ENCODE assay signal across 11 cellular contexts in the genomic region with DNA sequence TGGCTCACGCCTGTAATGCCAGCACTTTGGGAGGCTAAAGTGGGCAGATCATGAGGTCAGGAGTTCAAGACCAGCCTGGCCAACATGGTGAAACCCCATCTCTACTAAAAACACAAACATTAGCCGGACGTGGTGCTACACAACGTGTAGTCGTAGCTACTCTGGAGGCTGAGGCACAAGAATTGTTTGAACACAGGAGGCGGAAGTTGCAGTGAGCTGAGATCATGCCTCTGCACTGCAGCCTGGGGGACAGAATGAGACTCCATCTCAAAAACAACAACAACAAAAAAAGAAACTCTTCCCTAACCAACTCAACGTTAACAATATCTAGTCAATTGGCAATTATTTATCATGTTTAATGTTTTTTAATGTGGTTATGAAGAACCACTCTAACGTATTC.
DNase-seq lines count a peak whose midpoint lies in the region; ATAC-seq and TF ChIP-seq lines count a peak whose summit lies in the region.
"Had no signal": no experiment of that assay in that cellular context is flagged by ENCODE, and none has a peak within 500 bp of the region (broad histone marks: within the 10 kb centered on the region; RNA-seq: fewer than 3 reads in every experiment).

No MANE protein-coding gene starts in this region.

- intact Hi-C loops in heart left ventricle (cut with DNase I) (loop anchor here in 2 of 10 donors (1.0 to 5.0 kb wide), 2 partner anchors 67 to 89 kb away; partner anchors contain the start of gene EPS8 (in 1 of the 2)), left ventricle myocardium superior (cut with micrococcal nuclease) (no loop called here), left lung (cut with DNase I) (no loop called here), transverse colon (cut with DNase I; ENCODE audit: low total_unique reads) (no loop called here)
- intact Hi-C loops in naive thymus-derived CD4-positive, alpha-beta T cell (cut with micrococcal nuclease), result loop anchor here in 1 of 2 donors (1.0 to 5.0 kb wide), 4 partner anchors 9 to 182 kb away; partner anchors contain the start of genes EPS8 and STRAP

- no peaks in the 10 kb centered on the region for H3K27me3 Mint-ChIP-seq in activated naive CD8-positive, alpha-beta T cell treated with anti-CD3 and anti-CD28 coated beads for 36 hours
- peaks cover 0 to 12% (median 0%) of the 10 kb centered on the region in 5 donors for H3K27me3 Mint-ChIP-seq in naive thymus-derived CD4-positive, alpha-beta T cell

- TF ChIP-seq POLR2A in heart left ventricle (IDR thresholded peaks at IDR 0.05), result no peak
- TF ChIP-seq POLR2A in transverse colon (IDR thresholded peaks at IDR 0.05), result no peak

- TF ChIP-seq EP300 in transverse colon (IDR thresholded peaks at IDR 0.05; ENCODE audit: low read depth), result no peak

- H3K36me3 Mint-ChIP-seq in activated naive CD8-positive, alpha-beta T cell treated with anti-CD3 and anti-CD28 coated beads for 36 hours, result no peaks in the 10 kb centered on the region
- peaks cover 0 to 15% (median 0%) of the 10 kb centered on the region in 5 donors for H3K36me3 Mint-ChIP-seq in naive thymus-derived CD4-positive, alpha-beta T cell

- H3K27me3 ChIP-seq in heart left ventricle (no peaks in the 10 kb centered on the region), left lung (no peaks in the 10 kb centered on the region), transverse colon (no peaks in the 10 kb centered on the region)
- H3K27me3 ChIP-seq in naive thymus-derived CD4-positive, alpha-beta T cell (ENCODE audit: control insufficient read depth in 2 of 2, insufficient read depth in 2 of 2, low read length in 2 of 2), result no peaks in the 10 kb centered on the region

- ATAC-seq in heart left ventricle (no peak), left ventricle myocardium superior (no peak), left lung (no peak)
- no peak for ATAC-seq in naive thymus-derived CD4-positive, alpha-beta T cell

- H3K4me1 ChIP-seq in heart left ventricle, result peaks cover 0 to 73% (median 38%) of the 10 kb centered on the region in 12 donors
- H3K4me1 ChIP-seq in left lung, result peaks cover 21 to 59% of the 10 kb centered on the region in 2 donors
- peaks cover 9 to 64% (median 37%) of the 10 kb centered on the region in 4 donors for H3K4me1 ChIP-seq in transverse colon
- H3K4me1 ChIP-seq in naive thymus-derived CD4-positive, alpha-beta T cell (ENCODE audit: control insufficient read depth in 2 of 2, insufficient read depth in 2 of 2, low read length in 2 of 2), result no peaks in the 10 kb centered on the region

- H3K4me3 ChIP-seq in heart left ventricle (no peak overlapping the region), left lung (no peak overlapping the region), transverse colon (no peak overlapping the region)
- H3K4me3 ChIP-seq in naive thymus-derived CD4-positive, alpha-beta T cell (ENCODE audit: low read length), result no peak overlapping the region

- H3K4me1 Mint-ChIP-seq in activated naive CD8-positive, alpha-beta T cell treated with anti-CD3 and anti-CD28 coated beads for 36 hours, result peaks cover 25% of the 10 kb centered on the region
- H3K4me1 Mint-ChIP-seq in naive thymus-derived CD4-positive, alpha-beta T cell, result peaks cover 0 to 35% (median 7%) of the 10 kb centered on the region in 7 donors

- H3K9me3 ChIP-seq in heart left ventricle (no peaks in the 10 kb centered on the region), left lung (no peaks in the 10 kb centered on the region), transverse colon (no peaks in the 10 kb centered on the region)
- no peaks in the 10 kb centered on the region for H3K9me3 ChIP-seq in naive thymus-derived CD4-positive, alpha-beta T cell (ENCODE audit: control insufficient read depth in 2 of 3, low read length in 3 of 3)

- POLR2A ChIA-PET in naive thymus-derived CD4-positive, alpha-beta T cell (lab: Charles Lee), result no interaction called here

- 76 to 87% (median 81%) methylated on average over 8 of the region's 8 CpGs for WGBS in heart left ventricle, 4 donors
- WGBS in transverse colon (ENCODE audit: low coverage in 1 of 2), 2 donors, result 81 to 85% methylated on average over 4 to 8 of the region's 8 CpGs

- in situ Hi-C loops in transverse colon (cut with MboI; ENCODE audit: low pct_ligation_motif_present in 1 of 4, low pct_unique_long_range_greater_than_20kb in 1 of 4, low sequenced_read_pairs in 3 of 4), result no loop called here

- H3K27ac ChIP-seq in heart left ventricle (peak overlapping the region; percentile 35 to 89 (median 68)), left lung (peak overlapping the region; percentile 74 to 82), transverse colon (peak overlapping the region; percentile 69 to 78 (median 73))
- H3K27ac ChIP-seq in naive thymus-derived CD4-positive, alpha-beta T cell (ENCODE audit: low read depth, low read length), result no peak overlapping the region
- H3K27ac ChIP-seq: KMS-11 had no signal

- H3K4me3 Mint-ChIP-seq in activated naive CD8-positive, alpha-beta T cell treated with anti-CD3 and anti-CD28 coated beads for 36 hours, result no peak overlapping the region
- peak overlapping the region in 1 of 10 donors; percentile 47 for H3K4me3 Mint-ChIP-seq in naive thymus-derived CD4-positive, alpha-beta T cell
- H3K4me3 Mint-ChIP-seq: nephron had no signal

- no peaks in the 10 kb centered on the region for H3K36me3 ChIP-seq in heart left ventricle
- H3K36me3 ChIP-seq in left lung, result no peaks in the 10 kb centered on the region
- no peaks in the 10 kb centered on the region for H3K36me3 ChIP-seq in transverse colon
- H3K36me3 ChIP-seq in naive thymus-derived CD4-positive, alpha-beta T cell (ENCODE audit: control insufficient read depth in 2 of 3, insufficient read depth in 3 of 3, low read length in 3 of 3), result no peaks in the 10 kb centered on the region

- no peak for TF ChIP-seq CTCF in heart left ventricle (IDR thresholded peaks at IDR 0.05)
- no peak for TF ChIP-seq CTCF in left lung (IDR thresholded peaks at IDR 0.05)
- TF ChIP-seq CTCF in transverse colon (IDR thresholded peaks at IDR 0.05), result no peak

- CTCF ChIA-PET in naive thymus-derived CD4-positive, alpha-beta T cell (lab: Charles Lee), result no interaction called here

- no peaks in the 10 kb centered on the region for H3K9me3 Mint-ChIP-seq in activated naive CD8-positive, alpha-beta T cell treated with anti-CD3 and anti-CD28 coated beads for 36 hours
- H3K9me3 Mint-ChIP-seq in naive thymus-derived CD4-positive, alpha-beta T cell, result peaks cover 0 to 5% (median 0%) of the 10 kb centered on the region in 11 donors
- H3K9me3 Mint-ChIP-seq: nephron had no signal

- peak overlapping the region; percentile 66 for H3K27ac Mint-ChIP-seq in activated naive CD8-positive, alpha-beta T cell treated with anti-CD3 and anti-CD28 coated beads for 36 hours
- peak overlapping the region in 1 of 9 donors; percentile 65 for H3K27ac Mint-ChIP-seq in naive thymus-derived CD4-positive, alpha-beta T cell

- DNase-seq in heart left ventricle, result no peak
- no peak for DNase-seq in left ventricle myocardium superior
- DNase-seq in activated naive CD8-positive, alpha-beta T cell treated with anti-CD3 and anti-CD28 coated beads for 36 hours, result no peak
- no peak for DNase-seq in left lung
- DNase-seq in transverse colon, result no peak
- no peak for DNase-seq in NCI-H748 treated with DMSO at 0.1 percent for 48 hours (lab: John Stamatoyannopoulos, UW)
- DNase-seq in SIG-M5 treated with dmso at 0.1 percent for 504 hours (lab: John Stamatoyannopoulos, UW; ENCODE audit: unreplicated experiment), result no peak
- DNase-seq in naive thymus-derived CD4-positive, alpha-beta T cell, result no peak
- DNase-seq: activated T-cell treated with anti-CD3 and anti-CD28 coated beads, Interleukin-2, amount 50 U/mL, for 48 hours had no signal
